In genomic region chr17:41520821-41521521, GRCh38 we compare ENCODE assay signal across 13 cellular contexts. TPM values are rescaled to one million over a fixed set of nuclear protein-coding genes. Genes with fewer than 3 reads are reported as not detected.
DNase-seq lines count a peak whose midpoint lies in the region; ATAC-seq and TF ChIP-seq lines count a peak whose summit lies in the region.
"Had no signal": no experiment of that assay in that cellular context is flagged by ENCODE, and none has a peak within 500 bp of the region (broad histone marks: within the 10 kb centered on the region; RNA-seq: fewer than 3 reads in every experiment).

No MANE protein-coding gene starts in this region.

- H3K36me3 ChIP-seq in MG63, result peaks cover 14% of the 10 kb centered on the region

- H3K9me3 Mint-ChIP-seq in activated CD8-positive, alpha-beta memory T cell treated with anti-CD3 and anti-CD28 coated beads, Interleukin-2, amount 10 ng/mL, durations not matched to agents 7 days and 5 days (ENCODE audit: low read depth), result no peaks in the 10 kb centered on the region
- H3K9me3 Mint-ChIP-seq: activated naive CD4-positive, alpha-beta T cell treated with anti-CD3 and anti-CD28 coated beads for 36 hours; nephron progenitor cell had no signal

- intact Hi-C loops in right cardiac atrium (cut with DNase I), result no loop called here

- TF ChIP-seq CTCF in RWPE1 (conservative IDR thresholded peaks at IDR 0.05; ENCODE audit: low read depth), result no peak

- POLR2A ChIA-PET in RWPE1 (lab: Yijun Ruan, JAX; ENCODE audit: low non-redundant PET), result interaction anchor here (1.5 kb wide), 1 partner anchor 16 kb away, joined by 4 read pairs; no protein-coding TSS in a partner anchor

- H3K4me3 Mint-ChIP-seq in activated CD8-positive, alpha-beta memory T cell treated with anti-CD3 and anti-CD28 coated beads, Interleukin-2, amount 10 ng/mL, durations not matched to agents 7 days and 5 days, result no peak overlapping the region
- H3K4me3 Mint-ChIP-seq: activated naive CD4-positive, alpha-beta T cell treated with anti-CD3 and anti-CD28 coated beads for 36 hours; nephron progenitor cell had no signal

- H3K36me3 Mint-ChIP-seq in activated CD8-positive, alpha-beta memory T cell treated with anti-CD3 and anti-CD28 coated beads, Interleukin-2, amount 10 ng/mL, durations not matched to agents 7 days and 5 days, result no peaks in the 10 kb centered on the region

- no peak overlapping the region for H3K27ac Mint-ChIP-seq in activated CD8-positive, alpha-beta memory T cell treated with anti-CD3 and anti-CD28 coated beads, Interleukin-2, amount 10 ng/mL, durations not matched to agents 7 days and 5 days
- H3K27ac Mint-ChIP-seq: activated naive CD4-positive, alpha-beta T cell treated with anti-CD3 and anti-CD28 coated beads for 36 hours; nephron progenitor cell had no signal

- no peaks in the 10 kb centered on the region for H3K27me3 ChIP-seq in MG63
- H3K27me3 ChIP-seq in right cardiac atrium (ENCODE audit: control insufficient read depth, insufficient read depth), result no peaks in the 10 kb centered on the region

- H3K4me3 ChIP-seq in MG63 (no peak overlapping the region), right cardiac atrium (ENCODE audit: low read length) (no peak overlapping the region)

- no peak for ATAC-seq in activated CD8-positive, alpha-beta memory T cell treated with anti-CD3 and anti-CD28 coated beads, Interleukin-2, amount 10 ng/mL, durations not matched to agents 7 days and 5 days
- ATAC-seq in right cardiac atrium (no peak), GM19452 (IDR thresholded peaks at IDR 0.05; ENCODE audit: unreplicated experiment) (no peak)
- ATAC-seq: stimulated activated naive CD8-positive, alpha-beta T cell treated with anti-CD3 and anti-CD28 coated beads, Interleukin-15, Interleukin-2, amounts not matched to agents 100 U/mL and 50 U/mL, for 24 hours had no signal

- H3K27me3 Mint-ChIP-seq in activated CD8-positive, alpha-beta memory T cell treated with anti-CD3 and anti-CD28 coated beads, Interleukin-2, amount 10 ng/mL, durations not matched to agents 7 days and 5 days, result peaks cover 6% of the 10 kb centered on the region

- H3K27ac ChIP-seq in RWPE1 (peak overlapping the region; percentile 98), right cardiac atrium (ENCODE audit: low read length) (no peak overlapping the region)

- no peaks in the 10 kb centered on the region for H3K4me1 ChIP-seq in right cardiac atrium (ENCODE audit: control insufficient read depth, insufficient read depth, low read length)

- CTCF ChIA-PET in RWPE1 (lab: Yijun Ruan, JAX), result interaction anchor here (1.0 to 6.5 kb wide), 3 partner anchors 12 to 142 kb away, joined by 3 to 36 read pairs (median 7); no protein-coding TSS in a partner anchor
- CTCF ChIA-PET in activated CD8-positive, alpha-beta memory T cell treated with anti-CD3 and anti-CD28 coated beads, Interleukin-2, amount 10 ng/mL, durations not matched to agents 7 days and 5 days (lab: Charles Lee), result interaction anchor here (1.7 kb wide), 1 partner anchor 28 kb away, joined by 5 read pairs; no protein-coding TSS in a partner anchor

- 50% methylated on average over 10 of the region's 10 CpGs for WGBS in right cardiac atrium

- DNase-seq in COR-L47 (lab: John Stamatoyannopoulos, UW) (peak; percentile 91), MG63 (peak; percentile 95), RWPE1 (ENCODE audit: low spot score) (peak; percentile 44), kidney glomerular epithelial cell (lab: John Stamatoyannopoulos, UW) (peak; percentile 45), right cardiac atrium (no peak), SW 1271 (lab: John Stamatoyannopoulos, UW) (no peak)
- no peak for DNase-seq in activated CD8-positive, alpha-beta memory T cell treated with anti-CD3 and anti-CD28 coated beads, Interleukin-2, amount 10 ng/mL, durations not matched to agents 7 days and 5 days
- DNase-seq: activated CD4-positive, alpha-beta T cell treated with anti-CD3 and anti-CD28 coated beads for 48 hours; activated naive CD4-positive, alpha-beta T cell treated with anti-CD3 and anti-CD28 coated beads for 36 hours; KG1; nephron progenitor cell; stimulated activated naive CD8-positive, alpha-beta T cell treated with anti-CD3 and anti-CD28 coated beads, Interleukin-15, Interleukin-2, amounts not matched to agents 100 U/mL and 50 U/mL, for 24 hours had no signal

- H3K9me3 ChIP-seq in MG63, result no peaks in the 10 kb centered on the region
- no peaks in the 10 kb centered on the region for H3K9me3 ChIP-seq in right cardiac atrium (ENCODE audit: control insufficient read depth, low read length)

- H3K4me1 Mint-ChIP-seq in activated CD8-positive, alpha-beta memory T cell treated with anti-CD3 and anti-CD28 coated beads, Interleukin-2, amount 10 ng/mL, durations not matched to agents 7 days and 5 days, result no peaks in the 10 kb centered on the region

RNA-seq across cellular contexts. Expression of gene KRT15, which starts 2.3 kb away (rescaled TPM):
- total RNA-seq in MG63 (2014; rRNA removed; shearing (Covaris generic); ENCODE audit: low replicate concordance), result 38.4 and 82.2 TPM in 2 replicates
- total RNA-seq in activated CD8-positive, alpha-beta memory T cell treated with anti-CD3 and anti-CD28 coated beads, Interleukin-2, amount 10 ng/mL, durations not matched to agents 7 days and 5 days, result not detected
- under 1 TPM in 1 of 4 donors, not detected in 3; 0.11 TPM for total RNA-seq in right cardiac atrium
- not detected for polyA plus RNA-seq in right cardiac atrium
- total RNA-seq: activated naive CD4-positive, alpha-beta T cell treated with anti-CD3 and anti-CD28 coated beads for 36 hours had no signal

RNA-seq across cellular contexts. Expression of gene KRT19, which starts 7.1 kb away (rescaled TPM):
- 20.7 and 46.3 TPM in 2 replicates for total RNA-seq in MG63 (2014; rRNA removed; shearing (Covaris generic); ENCODE audit: low replicate concordance)
- not detected for total RNA-seq in activated CD8-positive, alpha-beta memory T cell treated with anti-CD3 and anti-CD28 coated beads, Interleukin-2, amount 10 ng/mL, durations not matched to agents 7 days and 5 days
- 1 to 10 TPM; 2.1 to 3.5 (median 3.0) TPM for total RNA-seq in right cardiac atrium
- 0.72 TPM for polyA plus RNA-seq in right cardiac atrium
- total RNA-seq: activated naive CD4-positive, alpha-beta T cell treated with anti-CD3 and anti-CD28 coated beads for 36 hours had no signal

RNA-seq across cellular contexts. Expression of gene KRT13, which starts 15.6 kb away (rescaled TPM):
- 3.8 and 4.0 TPM in 2 replicates for total RNA-seq in MG63 (2014; rRNA removed; shearing (Covaris generic); ENCODE audit: low replicate concordance)
- total RNA-seq in activated CD8-positive, alpha-beta memory T cell treated with anti-CD3 and anti-CD28 coated beads, Interleukin-2, amount 10 ng/mL, durations not matched to agents 7 days and 5 days, result not detected
- total RNA-seq in right cardiac atrium, result not detected
- polyA plus RNA-seq in right cardiac atrium, result 2.1 TPM
- total RNA-seq: activated naive CD4-positive, alpha-beta T cell treated with anti-CD3 and anti-CD28 coated beads for 36 hours had no signal

RNA-seq across cellular contexts. Expression of gene KRT36, which starts 31.3 kb away (rescaled TPM):
- 0.20 TPM in 1 of 2 replicates, not detected in the other for total RNA-seq in MG63 (2014; rRNA removed; shearing (Covaris generic); ENCODE audit: low replicate concordance)
- not detected for total RNA-seq in activated CD8-positive, alpha-beta memory T cell treated with anti-CD3 and anti-CD28 coated beads, Interleukin-2, amount 10 ng/mL, durations not matched to agents 7 days and 5 days
- not detected for total RNA-seq in right cardiac atrium
- polyA plus RNA-seq in right cardiac atrium, result not detected
- total RNA-seq: activated naive CD4-positive, alpha-beta T cell treated with anti-CD3 and anti-CD28 coated beads for 36 hours had no signal

RNA-seq across cellular contexts. Expression of gene KRT35, which starts 40.0 kb away (rescaled TPM):
- 0.33 TPM in 1 of 2 replicates, not detected in the other for total RNA-seq in MG63 (2014; rRNA removed; shearing (Covaris generic); ENCODE audit: low replicate concordance)
- total RNA-seq in activated CD8-positive, alpha-beta memory T cell treated with anti-CD3 and anti-CD28 coated beads, Interleukin-2, amount 10 ng/mL, durations not matched to agents 7 days and 5 days, result not detected
- total RNA-seq in right cardiac atrium, result not detected
- polyA plus RNA-seq in right cardiac atrium, result not detected
- total RNA-seq: activated naive CD4-positive, alpha-beta T cell treated with anti-CD3 and anti-CD28 coated beads for 36 hours had no signal

Comparison
In these comparisons a context has a peak if more than half of its experiments do, and no peak if none do; other contexts are left out.
1. DNase-seq: peak in COR-L47 (single experiment), MG63 (single experiment), RWPE1 (single experiment) and kidney glomerular epithelial cell (single experiment); none in activated CD8-positive, alpha-beta memory T cell treated with anti-CD3 and anti-CD28 coated beads, Interleukin-2, amount 10 ng/mL, durations not matched to agents 7 days and 5 days (single experiment), right cardiac atrium (0 of 3) and SW 1271 (0 of 2).
2. RNA of gene KRT15, which starts 2.3 kb away (total RNA-seq): 38.4 to 82.2 TPM in MG63; 0.11 TPM in right cardiac atrium and not detected in activated CD8-positive, alpha-beta memory T cell treated with anti-CD3 and anti-CD28 coated beads, Interleukin-2, amount 10 ng/mL, durations not matched to agents 7 days and 5 days; every median in the first group is over 10 times any median in the second.